Comparison of ENCODE assay signal across 25 cellular contexts in the genomic region with DNA sequence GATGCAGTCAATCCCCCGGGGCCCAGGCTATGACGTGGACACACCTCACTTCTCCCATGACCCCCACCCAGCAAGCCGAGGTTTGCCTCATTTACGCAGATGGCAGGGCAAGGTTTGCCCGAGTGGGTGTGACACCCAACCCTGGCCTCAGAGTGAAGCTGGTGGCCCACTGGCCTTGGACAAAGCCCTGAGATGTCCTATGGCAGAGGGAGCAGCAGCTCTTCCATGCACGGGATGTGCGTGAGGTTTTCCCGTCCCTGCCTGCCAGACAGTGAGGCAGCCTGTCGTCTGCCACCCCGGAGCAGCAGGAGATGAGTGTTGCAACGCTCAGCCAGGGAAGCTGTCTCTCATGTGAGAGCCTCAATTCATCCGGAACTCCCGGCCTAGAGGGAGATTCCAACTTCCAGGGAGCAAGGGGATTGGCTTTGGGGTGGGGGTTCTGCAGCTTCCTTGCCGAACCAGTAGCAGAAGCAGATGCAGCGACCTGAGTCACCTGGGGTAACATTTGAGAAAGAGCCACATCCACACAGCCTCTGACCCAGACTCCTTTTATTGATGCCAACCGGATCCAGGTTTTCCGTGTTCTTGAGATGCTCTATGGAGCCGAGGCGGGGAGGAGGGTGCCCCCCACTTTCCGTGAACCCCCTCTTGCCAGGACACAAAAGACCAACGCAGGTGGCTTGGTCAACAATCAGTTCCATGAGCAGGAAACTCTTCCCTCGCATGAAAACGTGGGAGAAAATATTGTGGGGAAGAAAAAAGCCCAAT.
DNase-seq lines count a peak whose midpoint lies in the region; ATAC-seq and TF ChIP-seq lines count a peak whose summit lies in the region.
"Had no signal": no experiment of that assay in that cellular context is flagged by ENCODE, and none has a peak within 500 bp of the region (broad histone marks: within the 10 kb centered on the region; RNA-seq: fewer than 3 reads in every experiment).

No MANE protein-coding gene starts in this region.

- TF ChIP-seq POLR2A in Peyer's patch (IDR thresholded peaks at IDR 0.05) (no peak), suprapubic skin (IDR thresholded peaks at IDR 0.05) (no peak)

- ATAC-seq in Right ventricle myocardium inferior = no peak
- ATAC-seq in left lobe of liver = no peak
- ATAC-seq: stimulated activated naive B cell treated with anti-CD40 and anti-IgM and Interleukin-4, amounts not matched to agents 10 μg/mL and 1 μg/mL and 100 μg/mL, for 72 hours had no signal

- DNase-seq in Right ventricle myocardium inferior (ENCODE audit: missing footprints) (peak; percentile 71), right atrium auricular region (ENCODE audit: low spot score) (no peak), Peyer's patch (peak in 2 of 3 donors; percentile 18 to 36), left lobe of liver (ENCODE audit: low spot score) (peak; percentile 23), suprapubic skin (ENCODE audit: low spot score in 2 of 2) (peak; percentile 38 to 65), islet precursor cell (no peak), AG20443 (ENCODE audit: low spot score) (no peak), kidney glomerular epithelial cell (lab: John Stamatoyannopoulos, UW) (no peak)
- DNase-seq: ACHN; activated CD4-positive, alpha-beta T cell treated with anti-CD3 and anti-CD28 coated beads, Interleukin-2, amount 50 U/mL, for 1 hour; activated naive CD4-positive, alpha-beta T cell; CD4-positive, CD25-positive, alpha-beta regulatory T cell; effector CD4-positive, alpha-beta T cell; GF-D8; GOT3; KBM-7; mammary epithelial cell; NCI-H187 treated with DMSO at 0.1 percent for 48 hours; NCI-H510A; SIG-M5; stimulated activated CD4-positive, alpha-beta T cell treated with anti-CD3 and anti-CD28 coated beads, Interleukin-2, amount 100 ng/mL, for 24 hours; stimulated activated naive B cell treated with anti-CD40 and anti-IgM and Interleukin-4, amounts not matched to agents 10 μg/mL and 1 μg/mL and 100 μg/mL, for 72 hours; T-helper 1 cell; thyroid gland had no signal

- 86% methylated on average over 16 of the region's 23 CpGs for WGBS in suprapubic skin

- H3K4me1 ChIP-seq in right atrium auricular region (no peaks in the 10 kb centered on the region), Peyer's patch (peaks cover 0 to 7% (median 0%) of the 10 kb centered on the region in 4 donors), suprapubic skin (no peaks in the 10 kb centered on the region)
- H3K4me1 ChIP-seq: thyroid gland had no signal

- H3K27me3 ChIP-seq in right atrium auricular region (no peaks in the 10 kb centered on the region), Peyer's patch (no peaks in the 10 kb centered on the region), suprapubic skin (no peaks in the 10 kb centered on the region)
- H3K27me3 ChIP-seq: ovary, thyroid gland had no signal

- H3K9me3 ChIP-seq in right atrium auricular region (no peaks in the 10 kb centered on the region), Peyer's patch (no peaks in the 10 kb centered on the region), suprapubic skin (no peaks in the 10 kb centered on the region)
- H3K9me3 ChIP-seq: ovary, thyroid gland had no signal

- TF ChIP-seq CTCF in right atrium auricular region (IDR thresholded peaks at IDR 0.05) (no peak), Peyer's patch (IDR thresholded peaks at IDR 0.05) (no peak), suprapubic skin (IDR thresholded peaks at IDR 0.05) (no peak)

- TF ChIP-seq EP300 in suprapubic skin (IDR thresholded peaks at IDR 0.05) = no peak

- intact Hi-C loops in Right ventricle myocardium inferior (cut with DNase I) = no loop called here

- H3K27ac ChIP-seq in right atrium auricular region (no peak overlapping the region), Peyer's patch (no peak overlapping the region), suprapubic skin (no peak overlapping the region)
- H3K27ac ChIP-seq: ovary, thyroid gland had no signal

- H3K36me3 ChIP-seq in right atrium auricular region (no peaks in the 10 kb centered on the region), Peyer's patch (no peaks in the 10 kb centered on the region), suprapubic skin (no peaks in the 10 kb centered on the region)
- H3K36me3 ChIP-seq: ovary, thyroid gland had no signal

- H3K4me3 ChIP-seq in right atrium auricular region = no peak overlapping the region
- H3K4me3 ChIP-seq in Peyer's patch = no peak overlapping the region
- H3K4me3 ChIP-seq in suprapubic skin = no peak overlapping the region
- H3K4me3 ChIP-seq: ovary, thyroid gland had no signal

Comparison
In these comparisons a context has a peak if more than half of its experiments do, and no peak if none do; other contexts are left out.
1. DNase-seq: peak in Right ventricle myocardium inferior (single experiment), Peyer's patch (2 of 3), left lobe of liver (single experiment) and suprapubic skin (2 of 2); none in right atrium auricular region (single experiment), islet precursor cell (single experiment), AG20443 (single experiment) and kidney glomerular epithelial cell (single experiment).